In genomic region chr10:100009793-100010676, GRCh38 we compare ENCODE assay signal across 1 cellular context.
TF ChIP-seq lines count a peak whose summit lies in the region.

TSS of gene DNMBP (minus strand) at chr10:100009947. CDS start at chr10:99972124, 37,823 bp downstream.

TF ChIP-seq in SK-N-SH treated with all-trans-retinoic acid at 6 μM for 48 hours, 23 proteins besides CTCF, POLR2A, EP300 and RAD21 (continued from another document):
- TF ChIP-seq RARB (CRISPR knock-in tag; IDR thresholded peaks at IDR 0.05): no peak
- no peak for TF ChIP-seq GLIS3 (CRISPR knock-in tag; IDR thresholded peaks at IDR 0.05)
- no peak for TF ChIP-seq ZNF565 (CRISPR knock-in tag; conservative IDR thresholded peaks at IDR 0.05; ENCODE audit: low read depth)
- TF ChIP-seq PPARA (CRISPR knock-in tag; IDR thresholded peaks at IDR 0.05; ENCODE audit: borderline replicate concordance): no peak
- TF ChIP-seq TOX (CRISPR knock-in tag; IDR thresholded peaks at IDR 0.05; ENCODE audit: borderline replicate concordance): no peak
- TF ChIP-seq ZNF8 (CRISPR knock-in tag; IDR thresholded peaks at IDR 0.05): no peak
- TF ChIP-seq ZFP3 (CRISPR knock-in tag; IDR thresholded peaks at IDR 0.05): no peak
- TF ChIP-seq ESRRG (CRISPR knock-in tag; IDR thresholded peaks at IDR 0.05): no peak
- TF ChIP-seq ISL1 (CRISPR knock-in tag; IDR thresholded peaks at IDR 0.05): no peak
